Comparison of ENCODE assay signal across 1 cellular context in genomic region chr4:73069338-73070071, GRCh38.
TF ChIP-seq lines count a peak whose summit lies in the region.

COX18 (minus strand) TSS chr4:73069716; CDS start chr4:73069649, 67 bp downstream.

TF ChIP-seq in H1, 55 proteins besides CTCF, POLR2A, EP300 and RAD21:
- peak; percentile 86 for TF ChIP-seq E2F6 (IDR thresholded peaks at IDR 0.05)
- TF ChIP-seq SIX5 (IDR thresholded peaks at IDR 0.05; ENCODE audit: low read depth, low read length), result no peak
- TF ChIP-seq TEAD4 (IDR thresholded peaks at IDR 0.05; ENCODE audit: low read depth, low read length), result no peak
- TF ChIP-seq SRF (IDR thresholded peaks at IDR 0.05; ENCODE audit: low read depth, low read length), result peak; percentile 51
- TF ChIP-seq TBP (IDR thresholded peaks at IDR 0.05; ENCODE audit: low read depth, low read length), result peak; percentile 72
- TF ChIP-seq KDM4A (IDR thresholded peaks at IDR 0.05; ENCODE audit: low read depth, low read length, severe bottlenecking), result peak; percentile 95
- 0 out of 2 replicates have a peak, but pooled peaks have one; percentile 10 for TF ChIP-seq BRCA1 (IDR thresholded peaks at IDR 0.05; ENCODE audit: low read depth, low read length)
- 0 out of 4 replicates have a peak, but pooled peaks of 1 of the 2 experiments have one; percentile 77 for TF ChIP-seq HDAC2 (IDR thresholded peaks at IDR 0.05; ENCODE audit: borderline replicate concordance in 1 of 2, low read depth in 2 of 2, low read length in 2 of 2)
- TF ChIP-seq TAF7 (optimal IDR thresholded peaks at IDR 0.05; ENCODE audit: borderline replicate concordance, low read depth, low read length), result peak; percentile 40
- no peak for TF ChIP-seq HDAC6 (IDR thresholded peaks at IDR 0.05; ENCODE audit: low read depth, low read length)
- peak; percentile 95; the same call in 1 of the 2 replicates for TF ChIP-seq RBBP5 (IDR thresholded peaks at IDR 0.05; ENCODE audit: borderline replicate concordance, low read depth, low read length)
- TF ChIP-seq POLR2AphosphoS5 (IDR thresholded peaks at IDR 0.05; ENCODE audit: low read depth, low read length), result peak; percentile 98
- peak; percentile 70 for TF ChIP-seq NRF1 (IDR thresholded peaks at IDR 0.05; ENCODE audit: low read depth, low read length)
- TF ChIP-seq TAF1 (IDR thresholded peaks at IDR 0.05; ENCODE audit: low read depth, low read length), result peak; percentile 86; the same call in 1 of the 2 replicates
- TF ChIP-seq POU5F1 (IDR thresholded peaks at IDR 0.05; ENCODE audit: low read depth, low read length), result no peak
- no peak for TF ChIP-seq GABPA (IDR thresholded peaks at IDR 0.05; ENCODE audit: borderline replicate concordance, insufficient read depth, low read length)
- peak; percentile 73 for TF ChIP-seq JUND (IDR thresholded peaks at IDR 0.05; ENCODE audit: low read length)
- peak; percentile 95 for TF ChIP-seq CEBPB (IDR thresholded peaks at IDR 0.05; ENCODE audit: low read depth, low read length)
- peak; percentile 55; the same call in 1 of the 2 replicates for TF ChIP-seq CHD2 (IDR thresholded peaks at IDR 0.05; ENCODE audit: low read length)
- TF ChIP-seq ATF2 (IDR thresholded peaks at IDR 0.05; ENCODE audit: low read length), result peak; percentile 98
- TF ChIP-seq ATF3 (IDR thresholded peaks at IDR 0.05; ENCODE audit: insufficient read depth, low read depth, low read length), result peak; percentile 85
- no peak for TF ChIP-seq CBX5 (IDR thresholded peaks at IDR 0.05; ENCODE audit: low read depth, low read length)
- TF ChIP-seq PHF8 (conservative IDR thresholded peaks at IDR 0.05; ENCODE audit: low read depth, low read length), result peak; percentile 45; the same call in 1 of the 2 replicates
- no peak for TF ChIP-seq RXRA (IDR thresholded peaks at IDR 0.05; ENCODE audit: insufficient read depth, low read depth, low read length)
- peak; percentile 33; the same call in 1 of the 2 replicates for TF ChIP-seq GTF2F1 (IDR thresholded peaks at IDR 0.05; ENCODE audit: borderline replicate concordance, low read depth, low read length)
- TF ChIP-seq CREB1 (IDR thresholded peaks at IDR 0.05), result peak; percentile 100
- TF ChIP-seq SIRT6 (IDR thresholded peaks at IDR 0.05; ENCODE audit: low read length), result no peak
- TF ChIP-seq MAX (IDR thresholded peaks at IDR 0.05), result peak; percentile 90
- TF ChIP-seq EGR1 (IDR thresholded peaks at IDR 0.05; ENCODE audit: borderline replicate concordance, low read depth, low read length), result no peak
- peak; percentile 15 for TF ChIP-seq SAP30 (IDR thresholded peaks at IDR 0.05; ENCODE audit: insufficient read depth, insufficient replicate concordance, low read length)
- peak; percentile 46; the same call in 1 of the 2 replicates for TF ChIP-seq KDM5A (IDR thresholded peaks at IDR 0.05; ENCODE audit: low read length)
- TF ChIP-seq ASH2L (IDR thresholded peaks at IDR 0.05; ENCODE audit: low read length), result peak; percentile 97
- TF ChIP-seq BACH1 (IDR thresholded peaks at IDR 0.05; ENCODE audit: low read length), result peak; percentile 72
- 0 out of 2 replicates have a peak, but pooled peaks have one; percentile 50 for TF ChIP-seq JUN (IDR thresholded peaks at IDR 0.05; ENCODE audit: low read depth, low read length)
